Comparison of ENCODE assay signal across 22 cellular contexts in the genomic region with DNA sequence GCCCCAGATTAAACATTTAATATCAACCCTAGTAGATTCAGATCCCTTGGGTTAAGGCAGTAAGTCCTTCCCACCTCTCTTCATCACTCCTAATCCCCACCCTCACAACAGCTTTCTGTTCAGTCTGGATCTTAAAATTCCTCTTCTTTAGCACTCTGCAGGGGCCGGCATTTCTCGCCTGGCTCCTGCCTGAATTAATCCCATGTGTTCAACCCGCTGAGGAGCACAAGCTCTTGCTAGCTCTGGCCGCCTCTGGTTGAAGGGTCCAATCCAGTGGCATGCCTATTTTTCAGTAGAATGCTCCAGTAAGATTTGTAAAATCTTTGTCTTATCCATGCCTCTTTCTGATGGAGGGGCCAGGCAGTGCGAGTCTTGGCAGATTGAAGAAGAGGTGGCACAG.
"Had no signal": no experiment of that assay in that cellular context is flagged by ENCODE, and none has a peak within 500 bp of the region (broad histone marks: within the 10 kb centered on the region; RNA-seq: fewer than 3 reads in every experiment).

No MANE protein-coding gene starts in this region.

- H3K4me1 ChIP-seq: parathyroid adenoma, uterus had no signal

- H3K36me3 ChIP-seq: gastrocnemius medialis, heart left ventricle, neutrophil, tibial nerve, uterus had no signal

- ATAC-seq: activated CD4-positive, alpha-beta T cell treated with anti-CD3 and anti-CD28 coated beads for 36 hours; gastrocnemius medialis; heart left ventricle; left ventricle myocardium superior; naive thymus-derived CD4-positive, alpha-beta T cell; stimulated activated naive B cell treated with anti-CD40 and anti-IgM and Interleukin-4, amounts not matched to agents 10 μg/mL and 1 μg/mL and 100 μg/mL, for 72 hours; WTC11 had no signal

- DNase-seq: activated CD4-positive, alpha-beta T cell treated with anti-CD3 and anti-CD28 coated beads for 36 hours; activated CD4-positive, alpha-beta T cell treated with anti-CD3 and anti-CD28 coated beads, Interleukin-2, amount 50 U/mL, for 48 hours; activated gamma-delta T cell treated with Interleukin-2 at 50 U/mL for 16 hours; caudate nucleus; gastrocnemius medialis; heart left ventricle; kidney glomerular epithelial cell; left ventricle myocardium superior; naive thymus-derived CD4-positive, alpha-beta T cell; stimulated activated naive B cell treated with anti-CD40 and anti-IgM and Interleukin-4, amounts not matched to agents 10 μg/mL and 1 μg/mL and 100 μg/mL, for 72 hours; substantia nigra; uterus had no signal

- H3K27me3 Mint-ChIP-seq: activated naive CD8-positive, alpha-beta T cell had no signal

- H3K27ac ChIP-seq: neutrophil, parathyroid adenoma had no signal

- H3K4me1 Mint-ChIP-seq: activated CD4-positive, alpha-beta T cell treated with anti-CD3 and anti-CD28 coated beads for 36 hours; WTC11 had no signal

- H3K9me3 ChIP-seq: gastrocnemius medialis, heart left ventricle, neutrophil, tibial nerve, uterus had no signal

- FAIRE-seq: colon, endometrium, TTC549 had no signal

- H3K4me3 Mint-ChIP-seq: activated CD4-positive, alpha-beta T cell treated with anti-CD3 and anti-CD28 coated beads for 36 hours; activated naive CD8-positive, alpha-beta T cell; memory B cell; naive thymus-derived CD4-positive, alpha-beta T cell; stimulated activated naive B cell treated with anti-CD40 and anti-IgM and Interleukin-4, amounts not matched to agents 10 μg/mL and 1 μg/mL and 100 μg/mL, for 72 hours; T-helper 2 cell treated with Interferon-gamma antibody and Interleukin-4, amounts not matched to agents 5 μg/mL and 100 μg/mL, for 36 hours; WTC11 had no signal

- H3K9ac ChIP-seq: parathyroid adenoma had no signal

- H3K4me3 ChIP-seq: gastrocnemius medialis, heart left ventricle, tibial nerve, uterus had no signal

- H3K9me3 Mint-ChIP-seq: memory B cell; naive thymus-derived CD4-positive, alpha-beta T cell; stimulated activated naive B cell treated with anti-CD40 and anti-IgM and Interleukin-4, amounts not matched to agents 10 μg/mL and 1 μg/mL and 100 μg/mL, for 72 hours; T-helper 2 cell treated with Interferon-gamma antibody and Interleukin-4, amounts not matched to agents 5 μg/mL and 100 μg/mL, for 36 hours; WTC11 had no signal

- H3K27me3 ChIP-seq: gastrocnemius medialis, tibial nerve, uterus had no signal

- H3K27ac Mint-ChIP-seq: activated CD4-positive, alpha-beta T cell treated with anti-CD3 and anti-CD28 coated beads for 36 hours; activated naive CD8-positive, alpha-beta T cell; memory B cell; naive thymus-derived CD4-positive, alpha-beta T cell; stimulated activated naive B cell treated with anti-CD40 and anti-IgM and Interleukin-4, amounts not matched to agents 10 μg/mL and 1 μg/mL and 100 μg/mL, for 72 hours; T-helper 2 cell treated with Interferon-gamma antibody and Interleukin-4, amounts not matched to agents 5 μg/mL and 100 μg/mL, for 36 hours; WTC11 had no signal

- H3K36me3 Mint-ChIP-seq: memory B cell, WTC11 had no signal
